In the genomic region with DNA sequence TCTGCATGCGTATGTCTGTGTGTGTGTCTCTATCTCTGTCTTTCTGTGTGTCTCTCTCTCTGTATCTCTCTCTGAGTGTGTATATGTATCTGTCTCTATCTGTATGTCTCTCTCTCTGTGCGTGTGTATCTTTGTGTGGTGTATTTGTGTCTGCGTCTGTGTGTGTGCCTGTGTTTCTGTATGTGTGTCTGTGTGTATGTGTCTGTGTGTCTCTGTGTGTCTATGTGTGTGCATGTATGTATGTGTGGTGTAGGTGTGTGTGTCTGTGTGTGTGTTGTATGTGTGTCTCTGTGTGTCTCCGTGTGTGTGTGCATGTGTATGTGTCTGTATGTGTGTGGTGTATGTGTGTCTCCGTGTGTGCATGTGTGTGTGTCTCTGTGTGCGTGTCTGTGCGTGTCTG, we compare ENCODE assay signal across 17 cellular contexts.
DNase-seq lines count a peak whose midpoint lies in the region; ATAC-seq, FAIRE-seq and TF ChIP-seq lines count a peak whose summit lies in the region.
"Had no signal": no experiment of that assay in that cellular context is flagged by ENCODE, and none has a peak within 500 bp of the region (broad histone marks: within the 10 kb centered on the region; RNA-seq: fewer than 3 reads in every experiment).

No MANE protein-coding gene starts in this region.

- no peaks in the 10 kb centered on the region for H3K9me3 Mint-ChIP-seq in neural progenitor cell
- H3K9me3 Mint-ChIP-seq: CD8-positive, alpha-beta T cell had no signal

- peak overlapping the region; percentile 6 for H3K27ac Mint-ChIP-seq in neural progenitor cell
- H3K27ac Mint-ChIP-seq: CD14-positive monocyte; CD8-positive, alpha-beta T cell had no signal

- no peaks in the 10 kb centered on the region for H3K36me3 ChIP-seq in HepG2 (replicated peaks in 1 of 2; ENCODE audit: control insufficient read depth in 1 of 2, insufficient read depth in 2 of 2, low read length in 2 of 2)
- H3K36me3 ChIP-seq in right lobe of liver = no peaks in the 10 kb centered on the region
- no peaks in the 10 kb centered on the region for H3K36me3 ChIP-seq in H1 (ENCODE audit: control insufficient read depth in 2 of 4, insufficient read depth in 4 of 4, low read length in 3 of 4)
- no peaks in the 10 kb centered on the region for H3K36me3 ChIP-seq in neural progenitor cell

- WGBS in HepG2 (ENCODE audit: low lambda C conversion rate) = 95% methylated on average over 7 of the region's 7 CpGs
- WGBS in right lobe of liver (ENCODE audit: insufficient coverage, low coverage, low lambda C conversion rate, missing lambda C conversion rate) = 75% methylated on average over 6 of the region's 7 CpGs
- 85% methylated on average over 7 of the region's 7 CpGs; no CpG with 5 or more reads in 1 of the 2 experiments for WGBS in H1 (ENCODE audit: extremely low coverage in 1 of 2, insufficient coverage in 1 of 2, insufficient read length in 1 of 2, insufficient replicate concordance in 2 of 2, low coverage in 1 of 2, low lambda C conversion rate in 2 of 2, missing lambda C conversion rate in 1 of 2), 2 experiments

- TF ChIP-seq RAD21 in HepG2 (CRISPR knock-in tag; IDR thresholded peaks at IDR 0.05) (no peak), H1 (IDR thresholded peaks at IDR 0.05 in 1 of 2, conservative IDR thresholded peaks at IDR 0.05 in 1 of 2; ENCODE audit: low read depth in 2 of 2, low read length in 2 of 2) (no peak)

- no peak overlapping the region for H3K23ac ChIP-seq in H1 (ENCODE audit: insufficient read length)

- H3K4ac ChIP-seq in H1 (replicated peaks; ENCODE audit: insufficient read length, low read depth, low read length) = no peak overlapping the region

- H3K79me1 ChIP-seq in H1 (ENCODE audit: low read depth, low read length) = no peaks in the 10 kb centered on the region

- TF ChIP-seq CTCF in HepG2 (CRISPR knock-in tag; IDR thresholded peaks at IDR 0.05) (no peak), right lobe of liver (IDR thresholded peaks at IDR 0.05) (no peak), H1 (IDR thresholded peaks at IDR 0.05; ENCODE audit: control extremely low read depth in 1 of 3, insufficient read depth in 1 of 3, low read depth in 1 of 3, low read length in 3 of 3) (no peak), neural progenitor cell (IDR thresholded peaks at IDR 0.05) (no peak), GM13976 (IDR thresholded peaks at IDR 0.05; ENCODE audit: borderline replicate concordance, control extremely low read depth, extremely low read depth, insufficient read depth, missing control alignments) (no peak)

- no peak overlapping the region for H3K14ac ChIP-seq in H1 (ENCODE audit: insufficient read length)

- no peak overlapping the region for H3K4me3 ChIP-seq in HepG2 (replicated peaks in 1 of 3; ENCODE audit: insufficient read depth in 1 of 3, low read depth in 2 of 3, low read length in 3 of 3)
- H3K4me3 ChIP-seq in right lobe of liver = no peak overlapping the region
- no peak overlapping the region for H3K4me3 ChIP-seq in H1 (ENCODE audit: extremely low read depth in 1 of 4, insufficient read depth in 2 of 4, low read depth in 3 of 4, low read length in 4 of 4)
- no peak overlapping the region for H3K4me3 ChIP-seq in neural progenitor cell

- no peaks in the 10 kb centered on the region for H3F3A ChIP-seq in neural progenitor cell (ENCODE audit: low read depth)

- no peak overlapping the region for H4K5ac ChIP-seq in H1 (ENCODE audit: insufficient read length, low read depth, low read length)

- H3K27ac ChIP-seq in HepG2 (ENCODE audit: extremely low read length, insufficient read depth, low read length) (no peak overlapping the region), right lobe of liver (no peak overlapping the region), H1 (ENCODE audit: low read depth, low read length) (no peak overlapping the region), neural progenitor cell (no peak overlapping the region)
- H3K27ac ChIP-seq: 22Rv1 had no signal

- H2AK5ac ChIP-seq in H1 (ENCODE audit: low read depth, low read length) = no peak overlapping the region

- in situ Hi-C loops in HepG2 (cut with HindIII; ENCODE audit: extremely low pct_ligation_motif_present, low pct_unique_long_range_greater_than_20kb) = no loop called here
- in situ Hi-C loops in GM13976 (cut with MboI; ENCODE audit: low sequenced_read_pairs, unreplicated experiment) = no loop called here

- H3K9me3 ChIP-seq in HepG2 (ENCODE audit: low read length) = no peaks in the 10 kb centered on the region
- H3K9me3 ChIP-seq in right lobe of liver = no peaks in the 10 kb centered on the region
- H3K9me3 ChIP-seq in H1 (ENCODE audit: insufficient read depth in 2 of 2, low read depth in 1 of 2, low read length in 1 of 2) = no peaks in the 10 kb centered on the region
- no peaks in the 10 kb centered on the region for H3K9me3 ChIP-seq in neural progenitor cell (ENCODE audit: low read depth)

- H3K79me2 ChIP-seq in HepG2 (ENCODE audit: insufficient read depth, low read length) (no peaks in the 10 kb centered on the region), H1 (ENCODE audit: control insufficient read depth in 1 of 2, insufficient read depth in 2 of 2, low read length in 2 of 2) (no peaks in the 10 kb centered on the region; a peak in 1 of 4 replicates), neural progenitor cell (ENCODE audit: low read depth) (no peaks in the 10 kb centered on the region)

- no peak for TF ChIP-seq POLR2A in HepG2 (IDR thresholded peaks at IDR 0.05; ENCODE audit: insufficient read depth in 1 of 2, low read depth in 2 of 2, low read length in 2 of 2)
- TF ChIP-seq POLR2A in right lobe of liver (IDR thresholded peaks at IDR 0.05) = no peak
- no peak for TF ChIP-seq POLR2A in H1 (IDR thresholded peaks at IDR 0.05; ENCODE audit: control extremely low read depth in 1 of 2, low read depth in 2 of 2, low read length in 2 of 2)

- H2BK5ac ChIP-seq in H1 (ENCODE audit: low read depth, low read length) = no peak overlapping the region

- H2BK15ac ChIP-seq in H1 (ENCODE audit: low read length) = no peak overlapping the region

- H3K36me3 Mint-ChIP-seq in neural progenitor cell = peaks cover 1% of the 10 kb centered on the region
- H3K36me3 Mint-ChIP-seq: CD14-positive monocyte; CD8-positive, alpha-beta T cell had no signal

- H3K27me3 ChIP-seq in HepG2 (ENCODE audit: control insufficient read depth in 1 of 2, insufficient read depth in 2 of 2, low read length in 2 of 2) (no peaks in the 10 kb centered on the region), right lobe of liver (no peaks in the 10 kb centered on the region), H1 (replicated peaks in 1 of 4; ENCODE audit: control insufficient read depth in 3 of 4, extremely low read depth in 1 of 4, insufficient read depth in 3 of 4, low read length in 3 of 4) (no peaks in the 10 kb centered on the region), neural progenitor cell (no peaks in the 10 kb centered on the region)

- no peak overlapping the region for H4K8ac ChIP-seq in H1 (ENCODE audit: extremely low read depth, insufficient read depth, low read length)

- peak overlapping the region; percentile 86 for H3K56ac ChIP-seq in H1 (replicated peaks; ENCODE audit: insufficient read length, low read depth, low read length)

- no peaks in the 10 kb centered on the region for H3K4me1 Mint-ChIP-seq in neural progenitor cell
- H3K4me1 Mint-ChIP-seq: CD14-positive monocyte had no signal

- peaks cover 3% of the 10 kb centered on the region; the same call in 1 of the 2 replicates for H3K23me2 ChIP-seq in H1 (ENCODE audit: low read depth, low read length)

- intact Hi-C loops in HepG2 (cut with micrococcal nuclease; ENCODE audit: unreplicated experiment) = no loop called here
- intact Hi-C loops in right lobe of liver (cut with DNase I) = no loop called here

- no TSS peak for BruUV-seq in HepG2 (replicated peaks; lab: Mats Ljungman, UMichigan)

- TF ChIP-seq EP300 in HepG2 (IDR thresholded peaks at IDR 0.05; ENCODE audit: low read depth in 2 of 2, low read length in 2 of 2) (no peak), HepG2 (CRISPR knock-in tag; IDR thresholded peaks at IDR 0.05; ENCODE audit: borderline replicate concordance) (no peak), H1 (IDR thresholded peaks at IDR 0.05; ENCODE audit: borderline replicate concordance in 1 of 2, low read depth in 2 of 2, low read length in 2 of 2) (no peak)

- no peak overlapping the region for H2AFZ ChIP-seq in HepG2 (ENCODE audit: low read length)
- H2AFZ ChIP-seq in H1 (ENCODE audit: low read length) = no peak overlapping the region
- H2AFZ ChIP-seq in neural progenitor cell (replicated peaks) = no peak overlapping the region

- CTCF ChIA-PET in HepG2 (lab: Yijun Ruan, JAX; ENCODE audit: low intra/inter-chr PET ratio, low total read pairs) (no interaction called here), H1 (lab: Charles Lee; ENCODE audit: partially characterized antibody) (no interaction called here)

- H4K91ac ChIP-seq in H1 (replicated peaks; ENCODE audit: insufficient read length, low read length) = peak overlapping the region; percentile 15

- H3K4me1 ChIP-seq in HepG2 (ENCODE audit: insufficient read depth, low read length) (peaks cover 46% of the 10 kb centered on the region), right lobe of liver (no peaks in the 10 kb centered on the region), H1 (replicated peaks in 1 of 4; ENCODE audit: control insufficient read depth in 3 of 4, insufficient read depth in 4 of 4, low read length in 3 of 4) (no peaks in the 10 kb centered on the region), neural progenitor cell (no peaks in the 10 kb centered on the region)

- ATAC-seq in HepG2 (no peak), right lobe of liver (no peak), HG02759 (IDR thresholded peaks at IDR 0.05; ENCODE audit: unreplicated experiment) (no peak)
- ATAC-seq: CD8-positive, alpha-beta T cell; HCT116 had no signal

- H2BK12ac ChIP-seq in H1 (ENCODE audit: low read depth, low read length) = 0 out of 2 replicates have a peak overlapping the region, but pooled peaks have one; percentile 27

- H3K4me2 ChIP-seq in HepG2 (ENCODE audit: low read depth, low read length) (no peak overlapping the region), H1 (ENCODE audit: insufficient read depth in 1 of 2, low read depth in 2 of 2, low read length in 2 of 2) (no peak overlapping the region), neural progenitor cell (no peak overlapping the region)

- no peaks in the 10 kb centered on the region for H3K27me3 Mint-ChIP-seq in neural progenitor cell (ENCODE audit: insufficient read depth, low read depth)

- H4K20me1 ChIP-seq in HepG2 (ENCODE audit: insufficient read depth, low read length) (no peaks in the 10 kb centered on the region), H1 (replicated peaks in 1 of 2; ENCODE audit: control insufficient read depth in 1 of 2, insufficient read depth in 2 of 2, low read length in 2 of 2) (peaks cover 0 to 2% of the 10 kb centered on the region in 2 experiments), neural progenitor cell (ENCODE audit: low read depth) (no peaks in the 10 kb centered on the region)

- FAIRE-seq in HepG2 (lab: Jason Lieb, UNC) (peak; percentile 80), H1 (lab: Jason Lieb, UNC) (no peak)
- FAIRE-seq: GM12892, GM19239, H54 had no signal

- POLR2A ChIA-PET in HepG2 (lab: Yijun Ruan, JAX) (interaction anchor here (1.8 kb wide), 1 partner anchor 200 kb away, joined by 5 read pairs; no protein-coding TSS in a partner anchor), H1 (lab: Charles Lee; ENCODE audit: partially characterized antibody) (no interaction called here)

- no peak overlapping the region for H3K18ac ChIP-seq in H1 (ENCODE audit: extremely low read depth, low read length)

- H3K4me3 Mint-ChIP-seq in neural progenitor cell = no peak overlapping the region
- H3K4me3 Mint-ChIP-seq: CD8-positive, alpha-beta T cell had no signal

- no peak overlapping the region for H2BK20ac ChIP-seq in H1 (ENCODE audit: low read length)

- H3K9ac ChIP-seq in HepG2 (ENCODE audit: insufficient read depth, low read depth, low read length) (no peak overlapping the region), H1 (replicated peaks in 1 of 4; ENCODE audit: extremely low read depth in 1 of 4, low read depth in 3 of 4, low read length in 3 of 4) (no peak overlapping the region), neural progenitor cell (no peak overlapping the region)

- DNase-seq in HepG2 (ENCODE audit: low spot score) (no peak), right lobe of liver (no peak), H1 (ENCODE audit: low read depth in 1 of 2, low spot score in 2 of 2) (no peak), neural progenitor cell (ENCODE audit: low spot score) (no peak), GM13976 (ENCODE audit: low spot score) (no peak), NCI-H2029 (lab: John Stamatoyannopoulos, UW) (no peak), D341Med (ENCODE audit: low spot score) (no peak)
- DNase-seq: CD8-positive, alpha-beta T cell; COR-L47; DMS79 had no signal

- no peak overlapping the region for H2BK120ac ChIP-seq in H1 (replicated peaks; ENCODE audit: low read depth, low read length)
